ENCODE assay signal across 8 cellular contexts in genomic region chr9:123749580-123750202, GRCh38.
A peak's percentile ranks its signal among the peaks of the same experiment; 100 is the strongest.
DNase-seq lines count a peak whose midpoint lies in the region; ATAC-seq and TF ChIP-seq lines count a peak whose summit lies in the region.

No MANE protein-coding gene starts in this region.

- no peaks in the 10 kb centered on the region for H3K27me3 ChIP-seq in lung (ENCODE audit: control insufficient read depth, insufficient read depth)

- peak; percentile 28 for DNase-seq in GM13977 (ENCODE audit: low spot score)
- DNase-seq in NOMO-1 (lab: John Stamatoyannopoulos, UW; ENCODE audit: unreplicated experiment in 2 of 2): peak; percentile 82 to 93
- DNase-seq in lung (ENCODE audit: low spot score): no peak
- no peak for DNase-seq in lower leg skin (ENCODE audit: low spot score in 2 of 2)
- DNase-seq in G401 (ENCODE audit: low spot score): no peak

- H3K4me1 ChIP-seq in HEK293 (ENCODE audit: control insufficient read depth, insufficient read depth, low read length): no peaks in the 10 kb centered on the region
- H3K4me1 ChIP-seq in lung (ENCODE audit: control insufficient read depth in 2 of 2, insufficient read depth in 2 of 2, low read length in 2 of 2): peaks cover 0 to 2% of the 10 kb centered on the region in 2 donors

- CTCF ChIA-PET in HEK293 (lab: Yijun Ruan, JAX): no interaction called here

- no peak for TF ChIP-seq POLR2A in lower leg skin (IDR thresholded peaks at IDR 0.05)

- H3K36me3 ChIP-seq in HEK293 (ENCODE audit: control insufficient read depth in 2 of 2, insufficient read depth in 1 of 2, low read length in 2 of 2) (no peaks in the 10 kb centered on the region), lung (ENCODE audit: control insufficient read depth in 2 of 2, insufficient read depth in 2 of 2, low read length in 2 of 2) (no peaks in the 10 kb centered on the region)

- peak; percentile 35 for TF ChIP-seq CTCF in GM13977 (IDR thresholded peaks at IDR 0.05; ENCODE audit: extremely low read depth, insufficient read depth, missing control alignments)
- TF ChIP-seq CTCF in HEK293 (tag by site-specific recombination; IDR thresholded peaks at IDR 0.05): no peak
- no peak for TF ChIP-seq CTCF in lung (IDR thresholded peaks at IDR 0.05; ENCODE audit: control extremely low read depth, extremely low read depth)
- no peak for TF ChIP-seq CTCF in lower leg skin (IDR thresholded peaks at IDR 0.05)

- WGBS in lung, 2 donors: 72 to 78% methylated on average over 4 of the region's 4 CpGs
- WGBS in lower leg skin, 2 donors: 87 to 90% methylated on average over 4 of the region's 4 CpGs

- H3K27ac ChIP-seq in HEK293 (ENCODE audit: extremely low read depth, low read depth, low read length): no peak overlapping the region
- H3K27ac ChIP-seq in lung (ENCODE audit: low read depth in 1 of 2, low read length in 1 of 2): no peak overlapping the region

- no peaks in the 10 kb centered on the region for H3K9me3 ChIP-seq in HEK293 (ENCODE audit: control insufficient read depth, insufficient read depth, low read depth, low read length)
- H3K9me3 ChIP-seq in lung (ENCODE audit: control insufficient read depth in 2 of 2, insufficient read depth in 1 of 2, low read length in 1 of 2): no peaks in the 10 kb centered on the region

- ATAC-seq in lung (ENCODE audit: insufficient read depth, low FRiP score): peak; percentile 19
- ATAC-seq in GM19455 (IDR thresholded peaks at IDR 0.05; ENCODE audit: unreplicated experiment): no peak
- no peak for ATAC-seq in GM21367 (IDR thresholded peaks at IDR 0.05; ENCODE audit: unreplicated experiment)

- intact Hi-C loops in lower leg skin (cut with DNase I; ENCODE audit: low total_unique reads): no loop called here

- POLR2A ChIA-PET in HEK293 (lab: Yijun Ruan, JAX): interaction anchor here (0.6 kb wide), 1 partner anchor 725 kb away, joined by 4 read pairs; no protein-coding TSS in a partner anchor

- in situ Hi-C loops in GM13977 (cut with MboI; ENCODE audit: low pct_unique_long_range_greater_than_20kb, low sequenced_read_pairs, unreplicated experiment) (no loop called here), G401 (cut with HindIII; ENCODE audit: low sequenced_read_pairs) (no loop called here)

- H3K4me3 ChIP-seq in HEK293 (ENCODE audit: low read depth, low read length) (no peak overlapping the region), lung (no peak overlapping the region), lower leg skin (ENCODE audit: low read depth, poor library complexity, severe bottlenecking) (no peak overlapping the region)

TF ChIP-seq in HEK293, 187 proteins besides CTCF, POLR2A, EP300 and RAD21:
- TF ChIP-seq ZBTB20 (tag by site-specific recombination; IDR thresholded peaks at IDR 0.05) (peak; percentile 41; the same call in 1 of the 2 replicates), ZBTB17 (tag by site-specific recombination; IDR thresholded peaks at IDR 0.05) (peak; percentile 60; the same call in 1 of the 2 replicates), ZFP37 (tag by site-specific recombination; IDR thresholded peaks at IDR 0.05) (no peak), ZFHX2 (tag by site-specific recombination; conservative IDR thresholded peaks at IDR 0.05) (peak; percentile 46), ZNF654 (tag by site-specific recombination; IDR thresholded peaks at IDR 0.05; ENCODE audit: low read depth) (peak; percentile 24), RBAK (tag by site-specific recombination; IDR thresholded peaks at IDR 0.05) (no peak), ZNF623 (tag by site-specific recombination; IDR thresholded peaks at IDR 0.05) (no peak), PRDM10 (tag by site-specific recombination; IDR thresholded peaks at IDR 0.05) (0 out of 2 replicates have a peak, but pooled peaks have one; percentile 26)

Comparison
In these comparisons a context has a peak if more than half of its experiments do, and no peak if none do; other contexts are left out.
1. DNase-seq: peak in GM13977 (single experiment) and NOMO-1 (2 of 2); none in lung (single experiment), lower leg skin (0 of 2) and G401 (single experiment).